Comparison of ENCODE assay signal across 9 cellular contexts in the genomic region with DNA sequence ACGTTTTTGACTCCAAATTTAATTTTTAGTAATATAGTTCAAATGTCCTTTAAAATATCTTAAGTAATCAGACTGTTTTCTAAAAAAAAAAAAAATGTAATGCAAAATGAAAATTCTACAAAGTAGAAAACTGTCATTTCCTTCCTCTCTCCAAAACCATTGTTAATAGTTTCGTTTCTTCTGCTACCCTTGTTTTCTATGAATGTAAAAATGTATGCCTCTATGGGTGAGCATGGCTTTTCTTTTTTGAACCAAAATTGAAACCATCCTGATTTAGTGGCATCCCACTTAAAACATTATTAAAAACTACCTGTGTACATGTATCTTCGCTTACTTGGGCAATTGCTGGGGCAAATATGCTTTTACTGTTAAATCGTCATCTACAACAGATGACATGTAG.
DNase-seq lines count a peak whose midpoint lies in the region; ATAC-seq and TF ChIP-seq lines count a peak whose summit lies in the region.
"Had no signal": no experiment of that assay in that cellular context is flagged by ENCODE, and none has a peak within 500 bp of the region (broad histone marks: within the 10 kb centered on the region; RNA-seq: fewer than 3 reads in every experiment).

No MANE protein-coding gene starts in this region.

- no peaks in the 10 kb centered on the region for H3K9me3 Mint-ChIP-seq in activated CD4-positive, alpha-beta T cell treated with anti-CD3 and anti-CD28 coated beads, Interleukin-2, amount 10 ng/mL, durations not matched to agents 24 days and 14 days
- H3K9me3 Mint-ChIP-seq in stimulated activated naive CD8-positive, alpha-beta T cell treated with anti-CD3 and anti-CD28 coated beads, Interleukin-15, amount 100 ng/mL, for 72 hours = peaks cover 0 to 5% of the 10 kb centered on the region in 2 donors

- TF ChIP-seq CTCF in coronary artery (IDR thresholded peaks at IDR 0.05) = no peak

- intact Hi-C loops in activated CD4-positive, alpha-beta T cell treated with anti-CD3 and anti-CD28 coated beads, Interleukin-2, amount 10 ng/mL, durations not matched to agents 24 days and 14 days (cut with micrococcal nuclease) = loop anchor here (2.0 to 10.0 kb wide), 6 partner anchors 15 to 1472 kb away; no protein-coding TSS in a partner anchor

- H3K27ac Mint-ChIP-seq in activated CD4-positive, alpha-beta T cell treated with anti-CD3 and anti-CD28 coated beads, Interleukin-2, amount 10 ng/mL, durations not matched to agents 24 days and 14 days = peak overlapping the region; percentile 89
- peak overlapping the region; percentile 80 to 95 for H3K27ac Mint-ChIP-seq in stimulated activated naive CD8-positive, alpha-beta T cell treated with anti-CD3 and anti-CD28 coated beads, Interleukin-15, amount 100 ng/mL, for 72 hours

- H3K27me3 Mint-ChIP-seq in activated CD4-positive, alpha-beta T cell treated with anti-CD3 and anti-CD28 coated beads, Interleukin-2, amount 10 ng/mL, durations not matched to agents 24 days and 14 days = no peaks in the 10 kb centered on the region
- no peaks in the 10 kb centered on the region for H3K27me3 Mint-ChIP-seq in stimulated activated naive CD8-positive, alpha-beta T cell treated with anti-CD3 and anti-CD28 coated beads, Interleukin-15, amount 100 ng/mL, for 72 hours

- peak overlapping the region in 1 of 2 donors; percentile 31 for H3K27ac ChIP-seq in coronary artery

- DNase-seq in activated CD4-positive, alpha-beta T cell treated with anti-CD3 and anti-CD28 coated beads, Interleukin-2, amount 10 ng/mL, durations not matched to agents 24 days and 14 days = no peak
- DNase-seq in activated CD4-positive, alpha-beta T cell treated with anti-CD3 and anti-CD28 coated beads, Interleukin-2, amount 50 U/mL, for 48 hours = no peak
- DNase-seq in central memory CD4-positive, alpha-beta T cell = peak; percentile 44
- no peak for DNase-seq in stimulated activated naive CD8-positive, alpha-beta T cell treated with anti-CD3 and anti-CD28 coated beads, Interleukin-15, amount 100 ng/mL, for 72 hours
- no peak for DNase-seq in mesenteric fat pad (ENCODE audit: low spot score)
- no peak for DNase-seq in coronary artery (ENCODE audit: low spot score)
- DNase-seq: activated CD8-positive, alpha-beta memory T cell treated with anti-CD3 and anti-CD28 coated beads, Interleukin-2, amount 50 U/mL, for 4 hours had no signal

- peak; percentile 29 for ATAC-seq in HG03378 (IDR thresholded peaks at IDR 0.05; ENCODE audit: unreplicated experiment)
- peak; percentile 54 for ATAC-seq in stimulated activated naive CD8-positive, alpha-beta T cell treated with anti-CD3 and anti-CD28 coated beads, Interleukin-15, amount 100 ng/mL, for 72 hours
- ATAC-seq in HG03565 (IDR thresholded peaks at IDR 0.05; ENCODE audit: unreplicated experiment) = no peak

- H3K4me3 Mint-ChIP-seq in activated CD4-positive, alpha-beta T cell treated with anti-CD3 and anti-CD28 coated beads, Interleukin-2, amount 10 ng/mL, durations not matched to agents 24 days and 14 days = peak overlapping the region; percentile 77
- peak overlapping the region; percentile 81 to 85 for H3K4me3 Mint-ChIP-seq in stimulated activated naive CD8-positive, alpha-beta T cell treated with anti-CD3 and anti-CD28 coated beads, Interleukin-15, amount 100 ng/mL, for 72 hours

- H3K4me3 ChIP-seq in coronary artery = no peak overlapping the region

- H3K36me3 Mint-ChIP-seq in activated CD4-positive, alpha-beta T cell treated with anti-CD3 and anti-CD28 coated beads, Interleukin-2, amount 10 ng/mL, durations not matched to agents 24 days and 14 days (ENCODE audit: low read depth) = peaks cover 14% of the 10 kb centered on the region

- peaks cover 73% of the 10 kb centered on the region for H3K4me1 Mint-ChIP-seq in activated CD4-positive, alpha-beta T cell treated with anti-CD3 and anti-CD28 coated beads, Interleukin-2, amount 10 ng/mL, durations not matched to agents 24 days and 14 days
- peaks cover 96% of the 10 kb centered on the region for H3K4me1 Mint-ChIP-seq in stimulated activated naive CD8-positive, alpha-beta T cell treated with anti-CD3 and anti-CD28 coated beads, Interleukin-15, amount 100 ng/mL, for 72 hours
